Comparison of ENCODE assay signal across 23 cellular contexts in genomic region chr9:121780177-121780576, GRCh38.
DNase-seq lines count a peak whose midpoint lies in the region; ATAC-seq, FAIRE-seq and TF ChIP-seq lines count a peak whose summit lies in the region.
"Had no signal": no experiment of that assay in that cellular context is flagged by ENCODE, and none has a peak within 500 bp of the region (broad histone marks: within the 10 kb centered on the region; RNA-seq: fewer than 3 reads in every experiment).

No MANE protein-coding gene starts in this region.

- peak overlapping the region; percentile 42 for H3K27ac Mint-ChIP-seq in osteocyte (ENCODE audit: unreplicated experiment)
- H3K27ac Mint-ChIP-seq: activated CD4-positive, alpha-beta T cell treated with anti-CD3 and anti-CD28 coated beads, Interleukin-2, amount 10 ng/mL, durations not matched to agents 7 days and 5 days; natural killer cell treated with Interleukin-12 subunit alpha and Interleukin-12 subunit beta and Interleukin-15 and Interleukin-18, amount 100 ng/mL, for 72 hours had no signal

- H3K9me3 Mint-ChIP-seq in osteocyte (ENCODE audit: unreplicated experiment) = peaks cover 17% of the 10 kb centered on the region
- H3K9me3 Mint-ChIP-seq: activated CD4-positive, alpha-beta T cell treated with anti-CD3 and anti-CD28 coated beads, Interleukin-2, amount 10 ng/mL, durations not matched to agents 7 days and 5 days; effector memory CD8-positive, alpha-beta T cell; natural killer cell treated with Interleukin-12 subunit alpha and Interleukin-12 subunit beta and Interleukin-15 and Interleukin-18, amount 100 ng/mL, for 72 hours had no signal

- no peak for DNase-seq in cardiac muscle cell (ENCODE audit: low read depth in 1 of 2, low spot score in 1 of 2)
- DNase-seq in cardiac septum (ENCODE audit: low spot score) = no peak
- no peak for DNase-seq in H1 (ENCODE audit: low read depth in 1 of 2, low spot score in 2 of 2)
- no peak for DNase-seq in osteocyte (ENCODE audit: extremely low spot score, unreplicated experiment)
- DNase-seq in upper lobe of left lung = no peak
- no peak for DNase-seq in tibial artery
- DNase-seq in hepatic stellate cell (ENCODE audit: low spot score) = no peak
- no peak for DNase-seq in hepatocyte (ENCODE audit: low spot score)
- DNase-seq: activated CD4-positive, alpha-beta T cell treated with anti-CD3 and anti-CD28 coated beads, Interleukin-2, amount 10 ng/mL, durations not matched to agents 7 days and 5 days; activated CD8-positive, alpha-beta memory T cell treated with anti-CD3 and anti-CD28 coated beads, Interleukin-2, amount 50 U/mL, for 4 hours; activated effector memory CD4-positive, alpha-beta T cell treated with anti-CD3 and anti-CD28 coated beads, Interleukin-2, amount 50 U/mL, for 16 hours; central memory CD4-positive, alpha-beta T cell; DMS 273 treated with DMSO at 0.1 percent for 48 hours; effector memory CD8-positive, alpha-beta T cell; hippocampal formation; NCI-H1930; NCI-H446; thyroid gland had no signal

- H2BK5ac ChIP-seq in H1 (ENCODE audit: low read depth, low read length) = peak overlapping the region; percentile 56; the same call in 1 of the 2 replicates

- TF ChIP-seq POLR2A in H1 (IDR thresholded peaks at IDR 0.05; ENCODE audit: control extremely low read depth in 1 of 2, low read depth in 2 of 2, low read length in 2 of 2) (no peak), upper lobe of left lung (IDR thresholded peaks at IDR 0.05) (no peak)

- no peak for TF ChIP-seq EP300 in H1 (IDR thresholded peaks at IDR 0.05; ENCODE audit: borderline replicate concordance in 1 of 2, low read depth in 2 of 2, low read length in 2 of 2)
- TF ChIP-seq EP300 in upper lobe of left lung (IDR thresholded peaks at IDR 0.05) = no peak

- no peak overlapping the region for H3K9ac ChIP-seq in H1 (replicated peaks in 1 of 4; ENCODE audit: extremely low read depth in 1 of 4, low read depth in 3 of 4, low read length in 3 of 4)

- H3K27me3 Mint-ChIP-seq in osteocyte (ENCODE audit: unreplicated experiment) = no peaks in the 10 kb centered on the region

- H3K79me2 ChIP-seq in H1 (ENCODE audit: control insufficient read depth in 1 of 2, insufficient read depth in 2 of 2, low read length in 2 of 2) (no peaks in the 10 kb centered on the region; a peak in 1 of 4 replicates), hepatocyte (no peaks in the 10 kb centered on the region)

- 96% methylated on average over 8 of the region's 8 CpGs; no CpG with 5 or more reads in 1 of the 2 experiments for WGBS in H1 (ENCODE audit: extremely low coverage in 1 of 2, insufficient coverage in 1 of 2, insufficient read length in 1 of 2, insufficient replicate concordance in 2 of 2, low coverage in 1 of 2, low lambda C conversion rate in 2 of 2, missing lambda C conversion rate in 1 of 2), 2 experiments
- 92% methylated on average over 7 to 8 of the region's 8 CpGs for WGBS in upper lobe of left lung, 2 donors
- WGBS in hepatocyte (ENCODE audit: low lambda C conversion rate, missing lambda C conversion rate) = 100% methylated on average over 8 of the region's 8 CpGs

- no peak overlapping the region for H3K23ac ChIP-seq in H1 (ENCODE audit: insufficient read length)

- H3K9me3 ChIP-seq in cardiac muscle cell (ENCODE audit: low read depth) = no peaks in the 10 kb centered on the region
- H3K9me3 ChIP-seq in H1 (ENCODE audit: insufficient read depth in 2 of 2, low read depth in 1 of 2, low read length in 1 of 2) = no peaks in the 10 kb centered on the region
- no peaks in the 10 kb centered on the region for H3K9me3 ChIP-seq in upper lobe of left lung
- H3K9me3 ChIP-seq in tibial artery = no peaks in the 10 kb centered on the region
- no peaks in the 10 kb centered on the region for H3K9me3 ChIP-seq in hepatocyte (ENCODE audit: low read depth)
- H3K9me3 ChIP-seq: thyroid gland had no signal

- no peak overlapping the region for H3K4me3 Mint-ChIP-seq in osteocyte (ENCODE audit: unreplicated experiment)
- H3K4me3 Mint-ChIP-seq: activated CD4-positive, alpha-beta T cell treated with anti-CD3 and anti-CD28 coated beads, Interleukin-2, amount 10 ng/mL, durations not matched to agents 7 days and 5 days; effector memory CD8-positive, alpha-beta T cell; natural killer cell treated with Interleukin-12 subunit alpha and Interleukin-12 subunit beta and Interleukin-15 and Interleukin-18, amount 100 ng/mL, for 72 hours had no signal

- H3K4me1 Mint-ChIP-seq in osteocyte (ENCODE audit: unreplicated experiment) = peaks cover 33% of the 10 kb centered on the region

- no peak overlapping the region for H2BK15ac ChIP-seq in H1 (ENCODE audit: low read length)

- no peak overlapping the region for H3K4me2 ChIP-seq in H1 (ENCODE audit: insufficient read depth in 1 of 2, low read depth in 2 of 2, low read length in 2 of 2)
- no peak overlapping the region for H3K4me2 ChIP-seq in hepatocyte

- H4K91ac ChIP-seq in H1 (replicated peaks; ENCODE audit: insufficient read length, low read length) = no peak overlapping the region

- H3K27me3 ChIP-seq in cardiac muscle cell = no peaks in the 10 kb centered on the region
- H3K27me3 ChIP-seq in H1 (replicated peaks in 1 of 4; ENCODE audit: control insufficient read depth in 3 of 4, extremely low read depth in 1 of 4, insufficient read depth in 3 of 4, low read length in 3 of 4) = no peaks in the 10 kb centered on the region
- H3K27me3 ChIP-seq in upper lobe of left lung = no peaks in the 10 kb centered on the region
- H3K27me3 ChIP-seq in tibial artery = no peaks in the 10 kb centered on the region
- H3K27me3 ChIP-seq in hepatocyte = no peaks in the 10 kb centered on the region
- H3K27me3 ChIP-seq: thyroid gland had no signal

- FAIRE-seq in H1 (lab: Jason Lieb, UNC) = no peak
- FAIRE-seq: G401.6, HTR-8/SVneo had no signal

- no peak for ATAC-seq in upper lobe of left lung (ENCODE audit: low FRiP score in 2 of 2)
- ATAC-seq: effector memory CD8-positive, alpha-beta T cell; natural killer cell treated with Interleukin-12 subunit alpha and Interleukin-12 subunit beta and Interleukin-15 and Interleukin-18, amount 100 ng/mL, for 72 hours had no signal

- peak overlapping the region; percentile 90 for H3K27ac ChIP-seq in cardiac muscle cell
- no peak overlapping the region for H3K27ac ChIP-seq in H1 (ENCODE audit: low read depth, low read length)
- peak overlapping the region; percentile 15 to 80 (median 30) for H3K27ac ChIP-seq in upper lobe of left lung
- H3K27ac ChIP-seq in tibial artery = peak overlapping the region in 1 of 2 donors; percentile 11
- no peak overlapping the region for H3K27ac ChIP-seq in hepatocyte
- H3K27ac ChIP-seq: C4-2B, RWPE1 had no signal

- 0 out of 2 replicates have a peak, but pooled peaks cover 2% of the 10 kb centered on the region for H3K23me2 ChIP-seq in H1 (ENCODE audit: low read depth, low read length)

- H4K20me1 ChIP-seq in H1 (replicated peaks in 1 of 2; ENCODE audit: control insufficient read depth in 1 of 2, insufficient read depth in 2 of 2, low read length in 2 of 2) (peaks cover 0 to 6% of the 10 kb centered on the region in 2 experiments), hepatocyte (ENCODE audit: insufficient read depth, poor library complexity, severe bottlenecking) (no peaks in the 10 kb centered on the region)

- intact Hi-C loops in cardiac septum (cut with DNase I) = no loop called here
- intact Hi-C loops in tibial artery (cut with DNase I; ENCODE audit: low total_unique reads) = no loop called here

- POLR2A ChIA-PET in H1 (lab: Charles Lee; ENCODE audit: partially characterized antibody) = no interaction called here

- no peak overlapping the region for H4K5ac ChIP-seq in H1 (ENCODE audit: insufficient read length, low read depth, low read length)

- H3K4me1 ChIP-seq in cardiac muscle cell (ENCODE audit: low read depth) = peaks cover 29% of the 10 kb centered on the region
- H3K4me1 ChIP-seq in H1 (replicated peaks in 1 of 4; ENCODE audit: control insufficient read depth in 3 of 4, insufficient read depth in 4 of 4, low read length in 3 of 4) = peaks cover 0 to 16% (median 10%) of the 10 kb centered on the region in 4 experiments; a peak in 6 of 7 replicates
- peaks cover 8 to 15% (median 9%) of the 10 kb centered on the region in 4 donors for H3K4me1 ChIP-seq in upper lobe of left lung
- H3K4me1 ChIP-seq in tibial artery = peaks cover 0 to 9% (median 0%) of the 10 kb centered on the region in 4 donors
- H3K4me1 ChIP-seq in hepatocyte (ENCODE audit: insufficient read depth) = no peaks in the 10 kb centered on the region
- H3K4me1 ChIP-seq: thyroid gland had no signal

- no peak overlapping the region for H3K18ac ChIP-seq in H1 (ENCODE audit: extremely low read depth, low read length)

- H2BK12ac ChIP-seq in H1 (ENCODE audit: low read depth, low read length) = no peak overlapping the region

- H2AK5ac ChIP-seq in H1 (ENCODE audit: low read depth, low read length) = no peak overlapping the region

- no peaks in the 10 kb centered on the region for H3K9me2 ChIP-seq in hepatocyte (replicated peaks; ENCODE audit: insufficient read depth)

- no peak overlapping the region for H4K8ac ChIP-seq in H1 (ENCODE audit: extremely low read depth, insufficient read depth, low read length)

- H3K14ac ChIP-seq in H1 (ENCODE audit: insufficient read length) = no peak overlapping the region

- no peak overlapping the region for H2BK120ac ChIP-seq in H1 (replicated peaks; ENCODE audit: low read depth, low read length)

- H3K4ac ChIP-seq in H1 (replicated peaks; ENCODE audit: insufficient read length, low read depth, low read length) = no peak overlapping the region

- no peak overlapping the region for H2BK20ac ChIP-seq in H1 (ENCODE audit: low read length)

- H3K36me3 ChIP-seq in cardiac muscle cell (peaks cover 32% of the 10 kb centered on the region), H1 (ENCODE audit: control insufficient read depth in 2 of 4, insufficient read depth in 4 of 4, low read length in 3 of 4) (peaks cover 2 to 22% (median 16%) of the 10 kb centered on the region in 4 experiments; a peak in 7 of 8 replicates), upper lobe of left lung (peaks cover 20 to 84% (median 62%) of the 10 kb centered on the region in 4 donors), tibial artery (peaks cover 54 to 91% (median 74%) of the 10 kb centered on the region in 3 donors), hepatocyte (replicated peaks; ENCODE audit: insufficient read depth, low read depth) (no peaks in the 10 kb centered on the region)

- H3K4me3 ChIP-seq in cardiac muscle cell (no peak overlapping the region), H1 (ENCODE audit: extremely low read depth in 1 of 4, insufficient read depth in 2 of 4, low read depth in 3 of 4, low read length in 4 of 4) (no peak overlapping the region), upper lobe of left lung (no peak overlapping the region), tibial artery (no peak overlapping the region), hepatocyte (no peak overlapping the region)
- H3K4me3 ChIP-seq: thyroid gland had no signal

- H3K79me1 ChIP-seq in H1 (ENCODE audit: low read depth, low read length) = no peaks in the 10 kb centered on the region

- CTCF ChIA-PET in H1 (lab: Charles Lee; ENCODE audit: partially characterized antibody) = interaction anchor here (1.0 kb wide), 1 partner anchor 45 kb away, joined by 3 read pairs; no protein-coding TSS in a partner anchor

- H2AFZ ChIP-seq in H1 (ENCODE audit: low read length) = no peak overlapping the region
- H2AFZ ChIP-seq in hepatocyte = no peak overlapping the region

- TF ChIP-seq RAD21 in H1 (IDR thresholded peaks at IDR 0.05 in 1 of 2, conservative IDR thresholded peaks at IDR 0.05 in 1 of 2; ENCODE audit: low read depth in 2 of 2, low read length in 2 of 2) = no peak

- TF ChIP-seq CTCF in cardiac muscle cell (IDR thresholded peaks at IDR 0.05; ENCODE audit: low read depth, low read length) (no peak), H1 (IDR thresholded peaks at IDR 0.05; ENCODE audit: control extremely low read depth in 1 of 3, insufficient read depth in 1 of 3, low read depth in 1 of 3, low read length in 3 of 3) (no peak), osteocyte (IDR thresholded peaks at IDR 0.05) (no peak), upper lobe of left lung (IDR thresholded peaks at IDR 0.05) (no peak), tibial artery (IDR thresholded peaks at IDR 0.05) (no peak), hepatocyte (IDR thresholded peaks at IDR 0.05; ENCODE audit: poor library complexity) (no peak)

- no peak overlapping the region for H3K56ac ChIP-seq in H1 (replicated peaks; ENCODE audit: insufficient read length, low read depth, low read length)

- H3K36me3 Mint-ChIP-seq in osteocyte (ENCODE audit: unreplicated experiment) = peaks cover 51% of the 10 kb centered on the region

Comparison
In these comparisons a context has a peak if more than half of its experiments do, and no peak if none do; other contexts are left out.
1. H3K27ac ChIP-seq: peak in cardiac muscle cell (single experiment) and upper lobe of left lung (4 of 4); none in H1 (single experiment) and hepatocyte (single experiment).